ENCODE assay signal across 1 cellular context in genomic region chr3:142447852-142448315, GRCh38.
TF ChIP-seq lines count a peak whose summit lies in the region.

A gene with protein sequence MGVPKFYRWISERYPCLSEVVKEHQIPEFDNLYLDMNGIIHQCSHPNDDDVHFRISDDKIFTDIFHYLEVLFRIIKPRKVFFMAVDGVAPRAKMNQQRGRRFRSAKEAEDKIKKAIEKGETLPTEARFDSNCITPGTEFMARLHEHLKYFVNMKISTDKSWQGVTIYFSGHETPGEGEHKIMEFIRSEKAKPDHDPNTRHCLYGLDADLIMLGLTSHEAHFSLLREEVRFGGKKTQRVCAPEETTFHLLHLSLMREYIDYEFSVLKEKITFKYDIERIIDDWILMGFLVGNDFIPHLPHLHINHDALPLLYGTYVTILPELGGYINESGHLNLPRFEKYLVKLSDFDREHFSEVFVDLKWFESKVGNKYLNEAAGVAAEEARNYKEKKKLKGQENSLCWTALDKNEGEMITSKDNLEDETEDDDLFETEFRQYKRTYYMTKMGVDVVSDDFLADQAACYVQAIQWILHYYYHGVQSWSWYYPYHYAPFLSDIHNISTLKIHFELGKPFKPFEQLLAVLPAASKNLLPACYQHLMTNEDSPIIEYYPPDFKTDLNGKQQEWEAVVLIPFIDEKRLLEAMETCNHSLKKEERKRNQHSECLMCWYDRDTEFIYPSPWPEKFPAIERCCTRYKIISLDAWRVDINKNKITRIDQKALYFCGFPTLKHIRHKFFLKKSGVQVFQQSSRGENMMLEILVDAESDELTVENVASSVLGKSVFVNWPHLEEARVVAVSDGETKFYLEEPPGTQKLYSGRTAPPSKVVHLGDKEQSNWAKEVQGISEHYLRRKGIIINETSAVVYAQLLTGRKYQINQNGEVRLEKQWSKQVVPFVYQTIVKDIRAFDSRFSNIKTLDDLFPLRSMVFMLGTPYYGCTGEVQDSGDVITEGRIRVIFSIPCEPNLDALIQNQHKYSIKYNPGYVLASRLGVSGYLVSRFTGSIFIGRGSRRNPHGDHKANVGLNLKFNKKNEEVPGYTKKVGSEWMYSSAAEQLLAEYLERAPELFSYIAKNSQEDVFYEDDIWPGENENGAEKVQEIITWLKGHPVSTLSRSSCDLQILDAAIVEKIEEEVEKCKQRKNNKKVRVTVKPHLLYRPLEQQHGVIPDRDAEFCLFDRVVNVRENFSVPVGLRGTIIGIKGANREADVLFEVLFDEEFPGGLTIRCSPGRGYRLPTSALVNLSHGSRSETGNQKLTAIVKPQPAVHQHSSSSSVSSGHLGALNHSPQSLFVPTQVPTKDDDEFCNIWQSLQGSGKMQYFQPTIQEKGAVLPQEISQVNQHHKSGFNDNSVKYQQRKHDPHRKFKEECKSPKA (N-terminal part only) (minus strand): TSS chr3:142448037. CDS start chr3:142447944, 93 bp downstream.

TF ChIP-seq in HepG2, 621 proteins besides CTCF, POLR2A, EP300 and RAD21 (continued from another document and continues in another):
- TF ChIP-seq, protein P1, sequence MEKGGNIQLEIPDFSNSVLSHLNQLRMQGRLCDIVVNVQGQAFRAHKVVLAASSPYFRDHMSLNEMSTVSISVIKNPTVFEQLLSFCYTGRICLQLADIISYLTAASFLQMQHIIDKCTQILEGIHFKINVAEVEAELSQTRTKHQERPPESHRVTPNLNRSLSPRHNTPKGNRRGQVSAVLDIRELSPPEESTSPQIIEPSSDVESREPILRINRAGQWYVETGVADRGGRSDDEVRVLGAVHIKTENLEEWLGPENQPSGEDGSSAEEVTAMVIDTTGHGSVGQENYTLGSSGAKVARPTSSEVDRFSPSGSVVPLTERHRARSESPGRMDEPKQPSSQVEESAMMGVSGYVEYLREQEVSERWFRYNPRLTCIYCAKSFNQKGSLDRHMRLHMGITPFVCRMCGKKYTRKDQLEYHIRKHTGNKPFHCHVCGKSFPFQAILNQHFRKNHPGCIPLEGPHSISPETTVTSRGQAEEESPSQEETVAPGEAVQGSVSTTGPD (CRISPR knock-in tag; IDR thresholded peaks at IDR 0.05), result 0 out of 2 replicates have a peak, but pooled peaks have one; percentile 10
- TF ChIP-seq, protein P2, sequence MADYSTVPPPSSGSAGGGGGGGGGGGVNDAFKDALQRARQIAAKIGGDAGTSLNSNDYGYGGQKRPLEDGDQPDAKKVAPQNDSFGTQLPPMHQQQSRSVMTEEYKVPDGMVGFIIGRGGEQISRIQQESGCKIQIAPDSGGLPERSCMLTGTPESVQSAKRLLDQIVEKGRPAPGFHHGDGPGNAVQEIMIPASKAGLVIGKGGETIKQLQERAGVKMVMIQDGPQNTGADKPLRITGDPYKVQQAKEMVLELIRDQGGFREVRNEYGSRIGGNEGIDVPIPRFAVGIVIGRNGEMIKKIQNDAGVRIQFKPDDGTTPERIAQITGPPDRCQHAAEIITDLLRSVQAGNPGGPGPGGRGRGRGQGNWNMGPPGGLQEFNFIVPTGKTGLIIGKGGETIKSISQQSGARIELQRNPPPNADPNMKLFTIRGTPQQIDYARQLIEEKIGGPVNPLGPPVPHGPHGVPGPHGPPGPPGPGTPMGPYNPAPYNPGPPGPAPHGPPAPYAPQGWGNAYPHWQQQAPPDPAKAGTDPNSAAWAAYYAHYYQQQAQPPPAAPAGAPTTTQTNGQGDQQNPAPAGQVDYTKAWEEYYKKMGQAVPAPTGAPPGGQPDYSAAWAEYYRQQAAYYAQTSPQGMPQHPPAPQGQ (CRISPR knock-in tag; IDR thresholded peaks at IDR 0.05; ENCODE audit: borderline replicate concordance), result no peak
- TF ChIP-seq ZNF564 (CRISPR knock-in tag; IDR thresholded peaks at IDR 0.05), result no peak
- TF ChIP-seq CREBL2 (CRISPR knock-in tag; IDR thresholded peaks at IDR 0.05; ENCODE audit: borderline replicate concordance), result 0 out of 2 replicates have a peak, but pooled peaks have one; percentile 72
- peak; percentile 100 for TF ChIP-seq KMT2B (CRISPR knock-in tag; IDR thresholded peaks at IDR 0.05)
- TF ChIP-seq RFX5 (IDR thresholded peaks at IDR 0.05; ENCODE audit: low read depth, low read length), result 0 out of 2 replicates have a peak, but pooled peaks have one; percentile 20
- TF ChIP-seq SNRNP70 (IDR thresholded peaks at IDR 0.05; ENCODE audit: low read depth, low read length), result no peak
- TF ChIP-seq SP5 (CRISPR knock-in tag; IDR thresholded peaks at IDR 0.05; ENCODE audit: borderline replicate concordance, low read depth), result peak; percentile 50; the same call in 1 of the 2 replicates
- TF ChIP-seq ZNF629 (CRISPR knock-in tag; conservative IDR thresholded peaks at IDR 0.05), result no peak
- TF ChIP-seq NR2F6 (IDR thresholded peaks at IDR 0.05), result no peak
- no peak for TF ChIP-seq NR2F6 (CRISPR knock-in tag; IDR thresholded peaks at IDR 0.05)
- no peak for TF ChIP-seq CERS6 (CRISPR knock-in tag; IDR thresholded peaks at IDR 0.05)
- no peak for TF ChIP-seq ZNF354B (CRISPR knock-in tag; IDR thresholded peaks at IDR 0.05)
- TF ChIP-seq ZNF383 (CRISPR knock-in tag; IDR thresholded peaks at IDR 0.05; ENCODE audit: borderline replicate concordance), result no peak
- TF ChIP-seq SP1 (IDR thresholded peaks at IDR 0.05), result no peak
- TF ChIP-seq SP1 (CRISPR knock-in tag; IDR thresholded peaks at IDR 0.05), result peak; percentile 80
- TF ChIP-seq NFYC (CRISPR knock-in tag; IDR thresholded peaks at IDR 0.05), result no peak; the same call in 1 of the 2 replicates
- TF ChIP-seq ZBTB40 (IDR thresholded peaks at IDR 0.05), result no peak
- peak; percentile 45; the same call in 1 of the 2 replicates for TF ChIP-seq ZBTB40 (CRISPR knock-in tag; IDR thresholded peaks at IDR 0.05)
- no peak for TF ChIP-seq ZSCAN21 (CRISPR knock-in tag; IDR thresholded peaks at IDR 0.05; ENCODE audit: borderline replicate concordance)
- TF ChIP-seq FOXO1 (CRISPR knock-in tag; IDR thresholded peaks at IDR 0.05), result peak; percentile 68; the same call in 1 of the 2 replicates
- TF ChIP-seq CHD4 (IDR thresholded peaks at IDR 0.05; ENCODE audit: borderline replicate concordance, low read length), result no peak
- no peak for TF ChIP-seq KLF12 (CRISPR knock-in tag; IDR thresholded peaks at IDR 0.05; ENCODE audit: borderline replicate concordance)
- TF ChIP-seq PHF20 (CRISPR knock-in tag; IDR thresholded peaks at IDR 0.05), result peak; percentile 93
- TF ChIP-seq, protein P3, sequence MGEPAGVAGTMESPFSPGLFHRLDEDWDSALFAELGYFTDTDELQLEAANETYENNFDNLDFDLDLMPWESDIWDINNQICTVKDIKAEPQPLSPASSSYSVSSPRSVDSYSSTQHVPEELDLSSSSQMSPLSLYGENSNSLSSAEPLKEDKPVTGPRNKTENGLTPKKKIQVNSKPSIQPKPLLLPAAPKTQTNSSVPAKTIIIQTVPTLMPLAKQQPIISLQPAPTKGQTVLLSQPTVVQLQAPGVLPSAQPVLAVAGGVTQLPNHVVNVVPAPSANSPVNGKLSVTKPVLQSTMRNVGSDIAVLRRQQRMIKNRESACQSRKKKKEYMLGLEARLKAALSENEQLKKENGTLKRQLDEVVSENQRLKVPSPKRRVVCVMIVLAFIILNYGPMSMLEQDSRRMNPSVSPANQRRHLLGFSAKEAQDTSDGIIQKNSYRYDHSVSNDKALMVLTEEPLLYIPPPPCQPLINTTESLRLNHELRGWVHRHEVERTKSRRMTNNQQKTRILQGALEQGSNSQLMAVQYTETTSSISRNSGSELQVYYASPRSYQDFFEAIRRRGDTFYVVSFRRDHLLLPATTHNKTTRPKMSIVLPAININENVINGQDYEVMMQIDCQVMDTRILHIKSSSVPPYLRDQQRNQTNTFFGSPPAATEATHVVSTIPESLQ (CRISPR knock-in tag; conservative IDR thresholded peaks at IDR 0.05), result no peak
- TF ChIP-seq TOE1 (CRISPR knock-in tag; IDR thresholded peaks at IDR 0.05), result no peak
- TF ChIP-seq ZNF556 (CRISPR knock-in tag; IDR thresholded peaks at IDR 0.05; ENCODE audit: borderline replicate concordance), result peak; percentile 76; the same call in 1 of the 2 replicates
- TF ChIP-seq CREB1 (IDR thresholded peaks at IDR 0.05), result peak; percentile 91
- TF ChIP-seq CREB1 (CRISPR knock-in tag; IDR thresholded peaks at IDR 0.05), result peak; percentile 96
- TF ChIP-seq, protein P4, sequence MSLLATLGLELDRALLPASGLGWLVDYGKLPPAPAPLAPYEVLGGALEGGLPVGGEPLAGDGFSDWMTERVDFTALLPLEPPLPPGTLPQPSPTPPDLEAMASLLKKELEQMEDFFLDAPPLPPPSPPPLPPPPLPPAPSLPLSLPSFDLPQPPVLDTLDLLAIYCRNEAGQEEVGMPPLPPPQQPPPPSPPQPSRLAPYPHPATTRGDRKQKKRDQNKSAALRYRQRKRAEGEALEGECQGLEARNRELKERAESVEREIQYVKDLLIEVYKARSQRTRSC (CRISPR knock-in tag; IDR thresholded peaks at IDR 0.05; ENCODE audit: low read depth), result no peak
- 0 out of 2 replicates have a peak, but pooled peaks have one; percentile 46 for TF ChIP-seq ZSCAN29 (CRISPR knock-in tag; conservative IDR thresholded peaks at IDR 0.05)
- peak; percentile 56; the same call in 1 of the 2 replicates for TF ChIP-seq ARNTL (CRISPR knock-in tag; IDR thresholded peaks at IDR 0.05)
- peak; percentile 74 for TF ChIP-seq ZNF883 (CRISPR knock-in tag; IDR thresholded peaks at IDR 0.05; ENCODE audit: not compliant biosample characterization)
- peak; percentile 99 for TF ChIP-seq ASH2L (IDR thresholded peaks at IDR 0.05; ENCODE audit: insufficient read length, low read depth, low read length)
- TF ChIP-seq SRSF1 (optimal IDR thresholded peaks at IDR 0.05; ENCODE audit: low read depth, low read length), result no peak
- TF ChIP-seq ZFP91 (CRISPR knock-in tag; IDR thresholded peaks at IDR 0.05; ENCODE audit: borderline replicate concordance), result peak; percentile 81; the same call in 1 of the 2 replicates
- 0 out of 2 replicates have a peak, but pooled peaks have one; percentile 9 for TF ChIP-seq ZNF670 (CRISPR knock-in tag; IDR thresholded peaks at IDR 0.05; ENCODE audit: borderline replicate concordance)
